ENCODE assay signal across 9 cellular contexts in the genomic region with DNA sequence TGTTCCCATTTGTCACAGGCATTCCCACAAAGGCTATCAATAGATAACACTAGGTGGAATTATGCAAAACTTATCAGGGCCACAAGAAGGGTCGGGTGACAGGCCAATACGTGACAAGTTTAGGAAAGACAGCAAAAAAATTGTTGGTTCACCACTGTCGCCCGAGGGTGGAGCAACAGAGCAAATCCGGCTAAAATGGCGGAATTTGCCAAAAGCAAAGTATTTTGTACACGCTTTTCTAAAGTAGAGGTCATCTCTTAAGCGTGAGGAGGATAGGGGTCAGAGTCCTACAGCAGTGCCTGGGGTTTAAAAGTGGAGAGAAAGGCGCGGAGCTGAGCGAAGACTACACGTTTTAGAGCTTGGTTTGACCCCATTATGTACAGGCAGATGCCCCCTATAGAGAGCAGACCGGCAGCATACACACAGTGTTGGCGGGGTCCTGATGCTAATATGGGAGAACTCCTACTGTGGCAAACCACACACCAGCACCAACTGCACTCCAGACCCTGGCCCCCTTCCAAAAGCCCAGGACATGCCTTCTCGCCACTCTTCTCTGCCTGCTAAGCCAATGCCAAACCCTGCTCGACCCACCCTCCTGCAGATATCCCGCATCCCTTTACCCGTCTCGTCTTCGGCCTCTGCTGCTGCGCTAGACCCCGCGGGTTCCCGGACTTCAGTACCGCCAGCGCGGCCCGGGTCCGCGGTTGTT. TPM values are rescaled to one million over a fixed set of nuclear protein-coding genes. Genes with fewer than 3 reads are reported as not detected.
A peak's percentile ranks its signal among the peaks of the same experiment; 100 is the strongest.
DNase-seq lines count a peak whose midpoint lies in the region; ATAC-seq, FAIRE-seq and TF ChIP-seq lines count a peak whose summit lies in the region.
"Had no signal": no experiment of that assay in that cellular context is flagged by ENCODE, and none has a peak within 500 bp of the region (broad histone marks: within the 10 kb centered on the region; RNA-seq: fewer than 3 reads in every experiment).

No MANE protein-coding gene starts in this region.

- H3K4me1 ChIP-seq in duodenal mucosa (ENCODE audit: control insufficient read depth in 1 of 2, insufficient read depth in 2 of 2, low read length in 2 of 2) = peaks cover 3 to 9% of the 10 kb centered on the region in 2 donors
- no peaks in the 10 kb centered on the region for H3K4me1 ChIP-seq in mesodermal cell (ENCODE audit: control insufficient read depth, insufficient read depth, low read length, poor library complexity, severe bottlenecking)
- peaks cover 6% of the 10 kb centered on the region for H3K4me1 ChIP-seq in upper lobe of right lung

- FAIRE-seq in HTR-8/SVneo (lab: Jason Lieb, UNC) = peak; percentile 54

- peak overlapping the region; percentile 13 for H2AFZ ChIP-seq in SU-DHL-6 (ENCODE audit: low read depth, low read length, severe bottlenecking)

- H3K36me3 ChIP-seq in SU-DHL-6 (ENCODE audit: low read length) = peaks cover 28% of the 10 kb centered on the region
- H3K36me3 ChIP-seq in duodenal mucosa (ENCODE audit: control insufficient read depth in 1 of 2, insufficient read depth in 2 of 2, low read length in 2 of 2) = peaks cover 0 to 20% of the 10 kb centered on the region in 2 donors
- H3K36me3 ChIP-seq in mesodermal cell (ENCODE audit: control insufficient read depth, insufficient read depth, low read length) = peaks cover 46% of the 10 kb centered on the region
- H3K36me3 ChIP-seq in upper lobe of right lung = peaks cover 18% of the 10 kb centered on the region

- no peaks in the 10 kb centered on the region for H3K27me3 ChIP-seq in SU-DHL-6 (ENCODE audit: low read length)
- no peaks in the 10 kb centered on the region for H3K27me3 ChIP-seq in duodenal mucosa (ENCODE audit: control insufficient read depth in 1 of 2, insufficient read depth in 2 of 2, low read length in 2 of 2)
- H3K27me3 ChIP-seq in upper lobe of right lung = no peaks in the 10 kb centered on the region

- H3F3A ChIP-seq in SU-DHL-6 (ENCODE audit: insufficient read depth) = peaks cover 26% of the 10 kb centered on the region

- peaks cover 8% of the 10 kb centered on the region for H4K20me1 ChIP-seq in SU-DHL-6 (ENCODE audit: low read depth, low read length)

- TF ChIP-seq CTCF in SU-DHL-6 (IDR thresholded peaks at IDR 0.05; ENCODE audit: insufficient read depth, low read length, poor library complexity, severe bottlenecking) (no peak), upper lobe of right lung (IDR thresholded peaks at IDR 0.05) (no peak)

- H3K9me3 ChIP-seq in SU-DHL-6 (ENCODE audit: insufficient read depth, low read length) (no peaks in the 10 kb centered on the region), duodenal mucosa (ENCODE audit: control insufficient read depth in 1 of 2, low read length in 2 of 2) (no peaks in the 10 kb centered on the region), mesodermal cell (ENCODE audit: control insufficient read depth, low read length) (no peaks in the 10 kb centered on the region), upper lobe of right lung (no peaks in the 10 kb centered on the region)

- 0% methylated on average over 29 to 30 of the region's 30 CpGs for WGBS in mesodermal cell (ENCODE audit: insufficient coverage in 2 of 2), 2 experiments

- H3K9ac ChIP-seq in SU-DHL-6 (ENCODE audit: low read length) (peak overlapping the region; percentile 98), duodenal mucosa (ENCODE audit: low read depth in 1 of 2, low read length in 2 of 2) (peak overlapping the region; percentile 33 to 54)

- H3K4me2 ChIP-seq in SU-DHL-6 (ENCODE audit: low read depth, low read length, poor library complexity, severe bottlenecking) = peak overlapping the region; percentile 90

- intact Hi-C loops in upper lobe of right lung (cut with DNase I) = no loop called here

- no peaks in the 10 kb centered on the region for H3K9me2 ChIP-seq in SU-DHL-6 (replicated peaks; ENCODE audit: insufficient read depth, low read length)

- peak overlapping the region; percentile 84 for H3K27ac ChIP-seq in SU-DHL-6 (ENCODE audit: low read depth, low read length)
- no peak overlapping the region for H3K27ac ChIP-seq in duodenal mucosa (ENCODE audit: low read depth, low read length)
- peak overlapping the region; percentile 42 for H3K27ac ChIP-seq in mesodermal cell (ENCODE audit: low read depth, low read length, severe bottlenecking)
- no peak overlapping the region for H3K27ac ChIP-seq in upper lobe of right lung

- H3K4me3 ChIP-seq in SU-DHL-6 (ENCODE audit: insufficient read depth, low read length, poor library complexity, severe bottlenecking) = peak overlapping the region; percentile 93
- peak overlapping the region; percentile 71 to 87 for H3K4me3 ChIP-seq in duodenal mucosa (ENCODE audit: low read depth in 1 of 2, low read length in 2 of 2)
- peak overlapping the region; percentile 85 for H3K4me3 ChIP-seq in mesodermal cell (ENCODE audit: extremely low read depth, insufficient read depth, low read length, poor library complexity, severe bottlenecking)
- peak overlapping the region; percentile 67 for H3K4me3 ChIP-seq in upper lobe of right lung

- H3K79me2 ChIP-seq in SU-DHL-6 (ENCODE audit: insufficient read depth, low read length) = peaks cover 41% of the 10 kb centered on the region

- peak; percentile 74 for DNase-seq in activated effector memory CD4-positive, alpha-beta T cell treated with anti-CD3 and anti-CD28 coated beads, Interleukin-2, amount 50 U/mL, for 16 hours
- no peak for DNase-seq in activated effector memory CD4-positive, alpha-beta T cell treated with Interleukin-2 at 50 U/mL for 16 hours
- peak; percentile 25 for DNase-seq in HTR-8/SVneo (ENCODE audit: insufficient read length, low spot score)
- DNase-seq in upper lobe of right lung = no peak

- ATAC-seq in GM21619 (IDR thresholded peaks at IDR 0.05; ENCODE audit: unreplicated experiment) (peak; percentile 41), upper lobe of right lung (peak; percentile 2)

RNA-seq across cellular contexts. Expression of gene CCNA2, which starts 0.7 kb away (rescaled TPM):
- 75.8 TPM for polyA plus RNA-seq in mesodermal cell (2013, experiment 1 of 2)
- polyA plus RNA-seq in mesodermal cell (2013, experiment 2 of 2) = 97.1 TPM
- 1.2 TPM for total RNA-seq in upper lobe of right lung

RNA-seq across cellular contexts. Expression of gene EXOSC9, which starts 21.8 kb away (rescaled TPM):
- 43.4 TPM for polyA plus RNA-seq in mesodermal cell (2013, experiment 1 of 2)
- 43.8 TPM for polyA plus RNA-seq in mesodermal cell (2013, experiment 2 of 2)
- total RNA-seq in upper lobe of right lung = 15.8 TPM

RNA-seq across cellular contexts. Expression of gene BBS7, which starts 47.3 kb away (rescaled TPM):
- polyA plus RNA-seq in mesodermal cell (2013, experiment 1 of 2) = 23.5 TPM
- polyA plus RNA-seq in mesodermal cell (2013, experiment 2 of 2) = 21.8 TPM
- 14.5 TPM for total RNA-seq in upper lobe of right lung

RNA-seq across cellular contexts. Expression of gene SMIM43, which starts 58.0 kb away (rescaled TPM):
- not detected for polyA plus RNA-seq in mesodermal cell (2013, experiment 1 of 2)
- polyA plus RNA-seq in mesodermal cell (2013, experiment 2 of 2) = not detected
- total RNA-seq in upper lobe of right lung = not detected
- total RNA-seq: T-helper 2 cell treated with Interferon-gamma antibody and Interleukin-4, amounts not matched to agents 100 ng/mL and 5 ng/mL, for 36 hours had no signal

Comparison
In these comparisons a context has a peak if more than half of its experiments do, and no peak if none do; other contexts are left out.
1. DNase-seq: peak in activated effector memory CD4-positive, alpha-beta T cell treated with anti-CD3 and anti-CD28 coated beads, Interleukin-2, amount 50 U/mL, for 16 hours (single experiment) and HTR-8/SVneo (single experiment); none in activated effector memory CD4-positive, alpha-beta T cell treated with Interleukin-2 at 50 U/mL for 16 hours (single experiment) and upper lobe of right lung (single experiment).
2. H3K27ac ChIP-seq: peak in SU-DHL-6 (single experiment) and mesodermal cell (single experiment); none in duodenal mucosa (single experiment) and upper lobe of right lung (single experiment).
3. Peak in every context shown above with its lines, with median percentiles within 50 percentile points of each other: H3K4me3 ChIP-seq.